In genomic region chr17:57004944-57005579, GRCh38 we compare ENCODE assay signal across 8 cellular contexts. TPM values are rescaled to one million over a fixed set of nuclear protein-coding genes. Genes with fewer than 3 reads are reported as not detected.
DNase-seq lines count a peak whose midpoint lies in the region; ATAC-seq and TF ChIP-seq lines count a peak whose summit lies in the region.

No MANE protein-coding gene starts in this region.

- POLR2A ChIA-PET in SK-N-SH (lab: Yijun Ruan, JAX), result no interaction called here

- no peak for DNase-seq in SK-N-SH
- DNase-seq in NCI-H2107 (lab: John Stamatoyannopoulos, UW), result peak; percentile 66
- peak; percentile 21 for DNase-seq in coronary artery (ENCODE audit: low spot score)
- peak; percentile 30 for DNase-seq in stomach
- DNase-seq in activated effector memory CD4-positive, alpha-beta T cell treated with anti-CD3 and anti-CD28 coated beads, Interleukin-2, amount 50 U/mL, for 16 hours, result no peak
- DNase-seq in activated T-cell treated with anti-CD3 and anti-CD28 coated beads, Interleukin-2, amount 50 U/mL, for 48 hours, result no peak

- no peak for TF ChIP-seq EP300 in SK-N-SH (IDR thresholded peaks at IDR 0.05; ENCODE audit: borderline replicate concordance in 1 of 2, low read depth in 1 of 2, low read length in 1 of 2)
- TF ChIP-seq EP300 in stomach (IDR thresholded peaks at IDR 0.05), result no peak

- H3K9me2 ChIP-seq in SK-N-SH, result no peaks in the 10 kb centered on the region

- ATAC-seq in SK-N-SH treated with all-trans-retinoic acid at 6 μM for 48 hours, result no peak
- peak; percentile 69 for ATAC-seq in HG02763 (IDR thresholded peaks at IDR 0.05; ENCODE audit: unreplicated experiment)

- H3K4me2 ChIP-seq in SK-N-SH, result no peak overlapping the region

- H3K4me1 ChIP-seq in SK-N-SH (ENCODE audit: control insufficient read depth in 1 of 2, insufficient read depth in 2 of 2, low read depth in 1 of 2, low read length in 1 of 2) (peaks cover 0 to 3% of the 10 kb centered on the region in 2 experiments; a peak in 1 of 4 replicates), stomach (peaks cover 0 to 9% (median 4%) of the 10 kb centered on the region in 4 donors)

- peak; percentile 35; the same call in 1 of the 2 replicates for TF ChIP-seq RAD21 in SK-N-SH (IDR thresholded peaks at IDR 0.05; ENCODE audit: low read length)

- TF ChIP-seq POLR2A in stomach (IDR thresholded peaks at IDR 0.05), result no peak

- H2AFZ ChIP-seq in SK-N-SH (ENCODE audit: low read depth), result no peak overlapping the region

- H3F3A ChIP-seq in SK-N-SH (replicated peaks; ENCODE audit: insufficient read depth), result no peaks in the 10 kb centered on the region

- H3K9ac ChIP-seq in SK-N-SH, result no peak overlapping the region

- peaks cover 0 to 2% of the 10 kb centered on the region in 2 experiments for H3K36me3 ChIP-seq in SK-N-SH (replicated peaks in 1 of 2; ENCODE audit: control insufficient read depth in 1 of 2, insufficient read depth in 2 of 2, low read length in 1 of 2)
- peaks cover 13 to 70% (median 53%) of the 10 kb centered on the region in 4 donors for H3K36me3 ChIP-seq in stomach

- no peaks in the 10 kb centered on the region for H4K20me1 ChIP-seq in SK-N-SH (ENCODE audit: insufficient read depth)

- CTCF ChIA-PET in SK-N-SH (lab: Yijun Ruan, JAX), result interaction anchor here (1.1 to 2.7 kb wide), 4 partner anchors 16 to 186 kb away, joined by 3 to 6 read pairs (median 4); no protein-coding TSS in a partner anchor

- TF ChIP-seq CTCF in SK-N-SH (IDR thresholded peaks at IDR 0.05) (0 out of 2 replicates have a peak, but pooled peaks have one; percentile 20), coronary artery (IDR thresholded peaks at IDR 0.05) (no peak), stomach (IDR thresholded peaks at IDR 0.05) (peak in 4 of 7 experiments; percentile 33 to 54 (median 40))

- no peaks in the 10 kb centered on the region for H3K79me2 ChIP-seq in SK-N-SH (ENCODE audit: insufficient read depth)

- H3K9me3 ChIP-seq in SK-N-SH (no peaks in the 10 kb centered on the region), stomach (no peaks in the 10 kb centered on the region)

- no peak overlapping the region for H3K4me3 ChIP-seq in SK-N-SH (ENCODE audit: low read depth in 2 of 2, low read length in 1 of 2)
- no peak overlapping the region for H3K4me3 ChIP-seq in coronary artery
- H3K4me3 ChIP-seq in stomach, result no peak overlapping the region

- H3K27ac ChIP-seq in SK-N-SH (ENCODE audit: low read depth in 2 of 2, low read length in 1 of 2) (no peak overlapping the region), coronary artery (no peak overlapping the region), stomach (no peak overlapping the region)

- no peaks in the 10 kb centered on the region for H3K27me3 ChIP-seq in SK-N-SH (ENCODE audit: insufficient read depth)
- H3K27me3 ChIP-seq in stomach, result no peaks in the 10 kb centered on the region

- intact Hi-C loops in stomach (cut with DNase I; ENCODE audit: low total_unique reads), result loop anchor here (10.0 kb wide), 1 partner anchor 50 kb away; no protein-coding TSS in a partner anchor

- 84% methylated on average over 8 of the region's 8 CpGs for WGBS in SK-N-SH (ENCODE audit: low lambda C conversion rate)
- WGBS in stomach, 5 donors, result 56 to 69% (median 63%) methylated on average over 8 of the region's 8 CpGs

TF ChIP-seq in SK-N-SH, 30 proteins besides CTCF, POLR2A, EP300 and RAD21:
- peak; percentile 14; the same call in 1 of the 2 replicates for TF ChIP-seq SMC3 (IDR thresholded peaks at IDR 0.05; ENCODE audit: low read depth, low read length)
- TF ChIP-seq FOXJ3 (CRISPR knock-in tag; IDR thresholded peaks at IDR 0.05), result no peak
- TF ChIP-seq FOSL2 (IDR thresholded peaks at IDR 0.05; ENCODE audit: borderline replicate concordance, low read depth), result no peak

TF ChIP-seq in SK-N-SH treated with all-trans-retinoic acid at 6 μM for 48 hours, 23 proteins besides CTCF, POLR2A, EP300 and RAD21:
- TF ChIP-seq ESRRG (CRISPR knock-in tag; IDR thresholded peaks at IDR 0.05), result no peak
- no peak for TF ChIP-seq ARNTL (CRISPR knock-in tag; IDR thresholded peaks at IDR 0.05; ENCODE audit: borderline replicate concordance, low read depth)

RNA-seq across cellular contexts. Expression of gene SCPEP1, which starts 27.1 kb away (rescaled TPM):
- 99.6 and 124 TPM in 2 replicates for polyA plus RNA-seq in SK-N-SH (2012; rRNA removed)
- polyA plus RNA-seq in SK-N-SH (2012; cell fraction: cytosol; rRNA removed), result 105 and 109 TPM in 2 replicates
- polyA plus RNA-seq in SK-N-SH (2012; cell fraction: nucleus; rRNA removed), result 95.1 and 141 TPM in 2 replicates
- total RNA-seq in stomach, result 10 to 100 TPM in 4 of 5 donors, 1 to 10 TPM in 1; 6.7 to 51.9 (median 46.0) TPM
- 10 to 100 TPM; 24.1 to 74.9 (median 25.7) TPM for polyA plus RNA-seq in stomach

RNA-seq across cellular contexts. Expression of gene COIL, which starts 44.2 kb away (rescaled TPM):
- 3.9 and 5.7 TPM in 2 replicates for polyA plus RNA-seq in SK-N-SH (2012; rRNA removed)
- 5.6 and 6.7 TPM in 2 replicates for polyA plus RNA-seq in SK-N-SH (2012; cell fraction: cytosol; rRNA removed)
- polyA plus RNA-seq in SK-N-SH (2012; cell fraction: nucleus; rRNA removed), result 5.7 and 8.1 TPM in 2 replicates
- total RNA-seq in stomach, result 10 to 100 TPM in 4 of 5 donors, 1 to 10 TPM in 1; 2.3 to 23.1 (median 16.5) TPM
- polyA plus RNA-seq in stomach, result 10 to 100 TPM in 1 of 3 donors, 1 to 10 TPM in 2; 7.3 to 10.1 (median 7.6) TPM

Comparison
In these comparisons a context has a peak if more than half of its experiments do, and no peak if none do; other contexts are left out.
1. DNase-seq: peak in NCI-H2107 (single experiment), coronary artery (single experiment) and stomach (single experiment); none in SK-N-SH (single experiment), activated effector memory CD4-positive, alpha-beta T cell treated with anti-CD3 and anti-CD28 coated beads, Interleukin-2, amount 50 U/mL, for 16 hours (single experiment) and activated T-cell treated with anti-CD3 and anti-CD28 coated beads, Interleukin-2, amount 50 U/mL, for 48 hours (0 of 2).